Comparison of ENCODE assay signal across 2 cellular contexts in genomic region chr12:131908716-131909595, GRCh38.
TF ChIP-seq lines count a peak whose summit lies in the region.

No MANE protein-coding gene starts in this region.

TF ChIP-seq in GM23338, 12 proteins besides CTCF, POLR2A, EP300 and RAD21:
- TF ChIP-seq EZH2 (IDR thresholded peaks at IDR 0.05; ENCODE audit: low read depth, unreplicated experiment): no peak
- TF ChIP-seq ETS1 (IDR thresholded peaks at IDR 0.05): no peak
- TF ChIP-seq ZNF331 (CRISPR knock-in tag; IDR thresholded peaks at IDR 0.05; ENCODE audit: low read depth): no peak
- TF ChIP-seq CREB1 (CRISPR knock-in tag; IDR thresholded peaks at IDR 0.05; ENCODE audit: low read depth): no peak
- no peak for TF ChIP-seq ZNF462 (CRISPR knock-in tag; IDR thresholded peaks at IDR 0.05)
- no peak for TF ChIP-seq STAT1 (IDR thresholded peaks at IDR 0.05; ENCODE audit: unreplicated experiment)
- no peak for TF ChIP-seq EZH2phosphoT487 (IDR thresholded peaks at IDR 0.05; ENCODE audit: unreplicated experiment)
- TF ChIP-seq, protein P1, sequence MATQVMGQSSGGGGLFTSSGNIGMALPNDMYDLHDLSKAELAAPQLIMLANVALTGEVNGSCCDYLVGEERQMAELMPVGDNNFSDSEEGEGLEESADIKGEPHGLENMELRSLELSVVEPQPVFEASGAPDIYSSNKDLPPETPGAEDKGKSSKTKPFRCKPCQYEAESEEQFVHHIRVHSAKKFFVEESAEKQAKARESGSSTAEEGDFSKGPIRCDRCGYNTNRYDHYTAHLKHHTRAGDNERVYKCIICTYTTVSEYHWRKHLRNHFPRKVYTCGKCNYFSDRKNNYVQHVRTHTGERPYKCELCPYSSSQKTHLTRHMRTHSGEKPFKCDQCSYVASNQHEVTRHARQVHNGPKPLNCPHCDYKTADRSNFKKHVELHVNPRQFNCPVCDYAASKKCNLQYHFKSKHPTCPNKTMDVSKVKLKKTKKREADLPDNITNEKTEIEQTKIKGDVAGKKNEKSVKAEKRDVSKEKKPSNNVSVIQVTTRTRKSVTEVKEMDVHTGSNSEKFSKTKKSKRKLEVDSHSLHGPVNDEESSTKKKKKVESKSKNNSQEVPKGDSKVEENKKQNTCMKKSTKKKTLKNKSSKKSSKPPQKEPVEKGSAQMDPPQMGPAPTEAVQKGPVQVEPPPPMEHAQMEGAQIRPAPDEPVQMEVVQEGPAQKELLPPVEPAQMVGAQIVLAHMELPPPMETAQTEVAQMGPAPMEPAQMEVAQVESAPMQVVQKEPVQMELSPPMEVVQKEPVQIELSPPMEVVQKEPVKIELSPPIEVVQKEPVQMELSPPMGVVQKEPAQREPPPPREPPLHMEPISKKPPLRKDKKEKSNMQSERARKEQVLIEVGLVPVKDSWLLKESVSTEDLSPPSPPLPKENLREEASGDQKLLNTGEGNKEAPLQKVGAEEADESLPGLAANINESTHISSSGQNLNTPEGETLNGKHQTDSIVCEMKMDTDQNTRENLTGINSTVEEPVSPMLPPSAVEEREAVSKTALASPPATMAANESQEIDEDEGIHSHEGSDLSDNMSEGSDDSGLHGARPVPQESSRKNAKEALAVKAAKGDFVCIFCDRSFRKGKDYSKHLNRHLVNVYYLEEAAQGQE (IDR thresholded peaks at IDR 0.05; ENCODE audit: unreplicated experiment): no peak
- TF ChIP-seq POLR2AphosphoS5 (IDR thresholded peaks at IDR 0.05; ENCODE audit: low read depth): no peak
- no peak for TF ChIP-seq NANOG (IDR thresholded peaks at IDR 0.05; ENCODE audit: borderline replicate concordance)
- TF ChIP-seq ZNF114 (CRISPR knock-in tag; IDR thresholded peaks at IDR 0.05): no peak
- TF ChIP-seq JUNB (IDR thresholded peaks at IDR 0.05; ENCODE audit: unreplicated experiment): no peak

TF ChIP-seq in HepG2, 621 proteins besides CTCF, POLR2A, EP300 and RAD21:
- TF ChIP-seq ZNF749 (CRISPR knock-in tag; IDR thresholded peaks at IDR 0.05; ENCODE audit: borderline replicate concordance) (no peak), ZC3H13 (CRISPR knock-in tag; IDR thresholded peaks at IDR 0.05) (no peak), WIZ (CRISPR knock-in tag; IDR thresholded peaks at IDR 0.05) (no peak), ZNF879 (CRISPR knock-in tag; IDR thresholded peaks at IDR 0.05) (no peak), E2F1 (CRISPR knock-in tag; IDR thresholded peaks at IDR 0.05) (no peak), RBFOX2 (IDR thresholded peaks at IDR 0.05; ENCODE audit: low read depth, low read length) (peak; percentile 15; the same call in 1 of the 2 replicates), ZNF556 (CRISPR knock-in tag; IDR thresholded peaks at IDR 0.05; ENCODE audit: borderline replicate concordance) (no peak)
